ENCODE assay signal across 1 cellular context in the genomic region with DNA sequence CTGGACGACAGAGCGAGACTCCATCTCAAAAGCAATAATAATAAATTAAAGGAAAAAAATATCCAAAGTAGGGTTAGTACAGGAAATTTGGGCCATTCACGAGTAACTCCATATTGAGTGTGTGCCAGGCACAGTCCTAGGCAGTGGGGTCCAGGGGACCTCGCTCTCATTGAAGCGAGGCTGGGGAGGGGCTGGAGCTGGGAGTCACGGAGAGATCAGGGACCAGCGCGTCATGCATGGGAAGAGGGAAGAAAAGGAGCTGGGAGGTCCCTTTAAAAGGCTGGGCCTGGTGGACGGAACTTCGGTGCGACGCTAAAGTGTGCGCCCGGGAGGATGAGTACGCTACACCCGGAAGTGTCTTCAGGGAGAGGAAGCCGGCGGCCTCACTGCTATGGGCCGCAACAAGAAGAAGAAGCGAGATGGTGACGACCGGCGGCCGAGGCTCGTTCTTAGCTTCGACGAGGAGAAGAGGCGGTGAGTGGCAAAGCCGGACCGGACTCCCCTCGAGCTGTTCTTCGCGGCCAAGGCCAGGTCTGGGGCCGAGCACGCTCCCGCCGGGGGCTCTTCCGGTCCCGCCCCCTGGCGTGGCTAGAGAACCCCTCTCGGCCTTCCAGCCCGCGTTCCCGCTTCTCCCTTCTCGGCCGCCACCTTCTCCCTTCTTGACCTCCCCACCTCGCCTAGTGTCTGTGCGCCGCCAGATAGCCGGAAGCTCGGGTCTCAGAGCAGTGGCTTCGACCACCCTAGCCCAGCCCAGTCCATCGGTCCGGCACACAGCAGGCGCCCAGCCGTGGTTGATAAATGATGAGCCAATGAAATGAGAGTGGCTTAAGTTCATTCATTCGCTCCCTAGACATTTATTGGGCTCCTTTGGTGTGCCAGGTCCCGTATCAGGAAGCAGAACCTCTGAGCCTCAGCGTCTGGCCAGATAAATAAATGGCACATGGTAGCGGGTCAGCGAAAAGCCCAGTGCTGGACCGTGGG.
TF ChIP-seq lines count a peak whose summit lies in the region.

A gene with protein sequence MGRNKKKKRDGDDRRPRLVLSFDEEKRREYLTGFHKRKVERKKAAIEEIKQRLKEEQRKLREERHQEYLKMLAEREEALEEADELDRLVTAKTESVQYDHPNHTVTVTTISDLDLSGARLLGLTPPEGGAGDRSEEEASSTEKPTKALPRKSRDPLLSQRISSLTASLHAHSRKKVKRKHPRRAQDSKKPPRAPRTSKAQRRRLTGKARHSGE (plus strand): TSS at position 342 of the 981 bp plus-strand sequence. CDS start 50 bp downstream, at position 392.

TF ChIP-seq in K562, 482 proteins besides CTCF, POLR2A, EP300 and RAD21 (continued from another document):
- TF ChIP-seq, protein P1, sequence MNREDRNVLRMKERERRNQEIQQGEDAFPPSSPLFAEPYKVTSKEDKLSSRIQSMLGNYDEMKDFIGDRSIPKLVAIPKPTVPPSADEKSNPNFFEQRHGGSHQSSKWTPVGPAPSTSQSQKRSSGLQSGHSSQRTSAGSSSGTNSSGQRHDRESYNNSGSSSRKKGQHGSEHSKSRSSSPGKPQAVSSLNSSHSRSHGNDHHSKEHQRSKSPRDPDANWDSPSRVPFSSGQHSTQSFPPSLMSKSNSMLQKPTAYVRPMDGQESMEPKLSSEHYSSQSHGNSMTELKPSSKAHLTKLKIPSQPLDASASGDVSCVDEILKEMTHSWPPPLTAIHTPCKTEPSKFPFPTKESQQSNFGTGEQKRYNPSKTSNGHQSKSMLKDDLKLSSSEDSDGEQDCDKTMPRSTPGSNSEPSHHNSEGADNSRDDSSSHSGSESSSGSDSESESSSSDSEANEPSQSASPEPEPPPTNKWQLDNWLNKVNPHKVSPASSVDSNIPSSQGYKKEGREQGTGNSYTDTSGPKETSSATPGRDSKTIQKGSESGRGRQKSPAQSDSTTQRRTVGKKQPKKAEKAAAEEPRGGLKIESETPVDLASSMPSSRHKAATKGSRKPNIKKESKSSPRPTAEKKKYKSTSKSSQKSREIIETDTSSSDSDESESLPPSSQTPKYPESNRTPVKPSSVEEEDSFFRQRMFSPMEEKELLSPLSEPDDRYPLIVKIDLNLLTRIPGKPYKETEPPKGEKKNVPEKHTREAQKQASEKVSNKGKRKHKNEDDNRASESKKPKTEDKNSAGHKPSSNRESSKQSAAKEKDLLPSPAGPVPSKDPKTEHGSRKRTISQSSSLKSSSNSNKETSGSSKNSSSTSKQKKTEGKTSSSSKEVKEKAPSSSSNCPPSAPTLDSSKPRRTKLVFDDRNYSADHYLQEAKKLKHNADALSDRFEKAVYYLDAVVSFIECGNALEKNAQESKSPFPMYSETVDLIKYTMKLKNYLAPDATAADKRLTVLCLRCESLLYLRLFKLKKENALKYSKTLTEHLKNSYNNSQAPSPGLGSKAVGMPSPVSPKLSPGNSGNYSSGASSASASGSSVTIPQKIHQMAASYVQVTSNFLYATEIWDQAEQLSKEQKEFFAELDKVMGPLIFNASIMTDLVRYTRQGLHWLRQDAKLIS (CRISPR knock-in tag; IDR thresholded peaks at IDR 0.05), result no peak
- TF ChIP-seq HIVEP1 (CRISPR knock-in tag; IDR thresholded peaks at IDR 0.05) (no peak), ZC3H11A (IDR thresholded peaks at IDR 0.05; ENCODE audit: low read depth, low read length) (peak; percentile 54; the same call in 1 of the 2 replicates), NR2F6 (CRISPR knock-in tag; IDR thresholded peaks at IDR 0.05) (no peak), MAZ (CRISPR knock-in tag; conservative IDR thresholded peaks at IDR 0.05 in 1 of 2, IDR thresholded peaks at IDR 0.05 in 1 of 2) (peak; percentile 78 to 85), POLR2B (IDR thresholded peaks at IDR 0.05; ENCODE audit: low read depth, partially characterized antibody) (peak; percentile 54), TRIM24 (IDR thresholded peaks at IDR 0.05) (peak in 1 of 2 experiments; percentile 98; a peak in 2 of 4 replicates), MCM7 (IDR thresholded peaks at IDR 0.05) (no peak)
- TF ChIP-seq, protein P2, sequence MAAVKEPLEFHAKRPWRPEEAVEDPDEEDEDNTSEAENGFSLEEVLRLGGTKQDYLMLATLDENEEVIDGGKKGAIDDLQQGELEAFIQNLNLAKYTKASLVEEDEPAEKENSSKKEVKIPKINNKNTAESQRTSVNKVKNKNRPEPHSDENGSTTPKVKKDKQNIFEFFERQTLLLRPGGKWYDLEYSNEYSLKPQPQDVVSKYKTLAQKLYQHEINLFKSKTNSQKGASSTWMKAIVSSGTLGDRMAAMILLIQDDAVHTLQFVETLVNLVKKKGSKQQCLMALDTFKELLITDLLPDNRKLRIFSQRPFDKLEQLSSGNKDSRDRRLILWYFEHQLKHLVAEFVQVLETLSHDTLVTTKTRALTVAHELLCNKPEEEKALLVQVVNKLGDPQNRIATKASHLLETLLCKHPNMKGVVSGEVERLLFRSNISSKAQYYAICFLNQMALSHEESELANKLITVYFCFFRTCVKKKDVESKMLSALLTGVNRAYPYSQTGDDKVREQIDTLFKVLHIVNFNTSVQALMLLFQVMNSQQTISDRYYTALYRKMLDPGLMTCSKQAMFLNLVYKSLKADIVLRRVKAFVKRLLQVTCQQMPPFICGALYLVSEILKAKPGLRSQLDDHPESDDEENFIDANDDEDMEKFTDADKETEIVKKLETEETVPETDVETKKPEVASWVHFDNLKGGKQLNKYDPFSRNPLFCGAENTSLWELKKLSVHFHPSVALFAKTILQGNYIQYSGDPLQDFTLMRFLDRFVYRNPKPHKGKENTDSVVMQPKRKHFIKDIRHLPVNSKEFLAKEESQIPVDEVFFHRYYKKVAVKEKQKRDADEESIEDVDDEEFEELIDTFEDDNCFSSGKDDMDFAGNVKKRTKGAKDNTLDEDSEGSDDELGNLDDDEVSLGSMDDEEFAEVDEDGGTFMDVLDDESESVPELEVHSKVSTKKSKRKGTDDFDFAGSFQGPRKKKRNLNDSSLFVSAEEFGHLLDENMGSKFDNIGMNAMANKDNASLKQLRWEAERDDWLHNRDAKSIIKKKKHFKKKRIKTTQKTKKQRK (IDR thresholded peaks at IDR 0.05; ENCODE audit: borderline replicate concordance, low read depth, low read length), result no peak
